1 cellular context compared by ENCODE assay signal in genomic region chr10:97869091-97870042, GRCh38.
TF ChIP-seq lines count a peak whose summit lies in the region.

No MANE protein-coding gene starts in this region.

TF ChIP-seq in HepG2, 621 proteins besides CTCF, POLR2A, EP300 and RAD21 (continued from another document and continues in another):
- no peak for TF ChIP-seq CSRNP1 (CRISPR knock-in tag; IDR thresholded peaks at IDR 0.05)
- no peak for TF ChIP-seq FOXO4 (CRISPR knock-in tag; conservative IDR thresholded peaks at IDR 0.05)
- no peak for TF ChIP-seq PLRG1 (conservative IDR thresholded peaks at IDR 0.05)
- TF ChIP-seq ZNF230 (CRISPR knock-in tag; IDR thresholded peaks at IDR 0.05) = no peak
- TF ChIP-seq JUN (CRISPR knock-in tag; IDR thresholded peaks at IDR 0.05) = no peak
- no peak for TF ChIP-seq BCL3 (CRISPR knock-in tag; IDR thresholded peaks at IDR 0.05)
- TF ChIP-seq NFKBIZ (CRISPR knock-in tag; IDR thresholded peaks at IDR 0.05) = no peak
- no peak for TF ChIP-seq MAF1 (CRISPR knock-in tag; IDR thresholded peaks at IDR 0.05; ENCODE audit: borderline replicate concordance)
- TF ChIP-seq MAFF (IDR thresholded peaks at IDR 0.05; ENCODE audit: low read depth, low read length) = no peak
- no peak for TF ChIP-seq EHMT2 (IDR thresholded peaks at IDR 0.05; ENCODE audit: borderline replicate concordance, low read depth, low read length)
- TF ChIP-seq PLSCR1 (CRISPR knock-in tag; IDR thresholded peaks at IDR 0.05; ENCODE audit: borderline replicate concordance) = no peak
- TF ChIP-seq ESRRA (CRISPR knock-in tag; IDR thresholded peaks at IDR 0.05; ENCODE audit: low read depth) = no peak
- no peak for TF ChIP-seq ARNTL (CRISPR knock-in tag; IDR thresholded peaks at IDR 0.05)
- peak; percentile 28; the same call in 1 of the 2 replicates for TF ChIP-seq PATZ1 (CRISPR knock-in tag; IDR thresholded peaks at IDR 0.05)
- TF ChIP-seq FOXP4 (CRISPR knock-in tag; IDR thresholded peaks at IDR 0.05) = no peak
- TF ChIP-seq ARID5B (CRISPR knock-in tag; IDR thresholded peaks at IDR 0.05) = peak; percentile 15; the same call in 1 of the 2 replicates
- no peak for TF ChIP-seq ZNF646 (CRISPR knock-in tag; IDR thresholded peaks at IDR 0.05)
- TF ChIP-seq ZSCAN12 (CRISPR knock-in tag; IDR thresholded peaks at IDR 0.05) = no peak
- TF ChIP-seq MXI1 (IDR thresholded peaks at IDR 0.05; ENCODE audit: borderline replicate concordance, low read depth, low read length) = peak; percentile 41; the same call in 1 of the 3 replicates
- TF ChIP-seq MED8 (CRISPR knock-in tag; IDR thresholded peaks at IDR 0.05; ENCODE audit: insufficient replicate concordance) = no peak
- no peak for TF ChIP-seq CHD2 (IDR thresholded peaks at IDR 0.05; ENCODE audit: low read depth, low read length)
- TF ChIP-seq ZNF431 (CRISPR knock-in tag; IDR thresholded peaks at IDR 0.05; ENCODE audit: borderline replicate concordance, low read depth) = no peak
- no peak for TF ChIP-seq ZNF660 (CRISPR knock-in tag; IDR thresholded peaks at IDR 0.05; ENCODE audit: borderline replicate concordance, low read depth)
- TF ChIP-seq MIER3 (CRISPR knock-in tag; IDR thresholded peaks at IDR 0.05; ENCODE audit: borderline replicate concordance) = 0 out of 2 replicates have a peak, but pooled peaks have one; percentile 19
- TF ChIP-seq HOXA7 (CRISPR knock-in tag; IDR thresholded peaks at IDR 0.05) = no peak
- no peak for TF ChIP-seq ZMAT5 (CRISPR knock-in tag; IDR thresholded peaks at IDR 0.05; ENCODE audit: borderline replicate concordance, low read depth)
- no peak for TF ChIP-seq PRPF4 (IDR thresholded peaks at IDR 0.05; ENCODE audit: low read depth, low read length, poor library complexity, severe bottlenecking)
- no peak for TF ChIP-seq SOX6 (IDR thresholded peaks at IDR 0.05)
- peak; percentile 42; the same call in 1 of the 2 replicates for TF ChIP-seq SOX6 (CRISPR knock-in tag; IDR thresholded peaks at IDR 0.05)
- no peak for TF ChIP-seq ONECUT2 (CRISPR knock-in tag; IDR thresholded peaks at IDR 0.05)
- no peak for TF ChIP-seq NPAS2 (CRISPR knock-in tag; IDR thresholded peaks at IDR 0.05; ENCODE audit: borderline replicate concordance)
- TF ChIP-seq ZFP1 (CRISPR knock-in tag; IDR thresholded peaks at IDR 0.05) = no peak
- 0 out of 2 replicates have a peak, but pooled peaks have one; percentile 26 for TF ChIP-seq ERF (CRISPR knock-in tag; IDR thresholded peaks at IDR 0.05)
- no peak for TF ChIP-seq NBN (conservative IDR thresholded peaks at IDR 0.05)
- no peak for TF ChIP-seq ZBTB7B (CRISPR knock-in tag; IDR thresholded peaks at IDR 0.05)
- TF ChIP-seq ATF3 (CRISPR knock-in tag; IDR thresholded peaks at IDR 0.05) = no peak
